18 cellular contexts compared by ENCODE assay signal in genomic region chr1:24913616-24914225, GRCh38. TPM values are rescaled to one million over a fixed set of nuclear protein-coding genes. Genes with fewer than 3 reads are reported as not detected.
DNase-seq lines count a peak whose midpoint lies in the region; ATAC-seq and TF ChIP-seq lines count a peak whose summit lies in the region.
"Had no signal": no experiment of that assay in that cellular context is flagged by ENCODE, and none has a peak within 500 bp of the region (broad histone marks: within the 10 kb centered on the region; RNA-seq: fewer than 3 reads in every experiment).

No MANE protein-coding gene starts in this region.

- no TSS peak for BruUV-seq in MCF 10A (replicated peaks; lab: Mats Ljungman, UMichigan)

- peaks cover 5 to 71% (median 42%) of the 10 kb centered on the region in 4 donors for H3K4me1 Mint-ChIP-seq in CD4-positive, CD25-positive, alpha-beta regulatory T cell
- peaks cover 83% of the 10 kb centered on the region for H3K4me1 Mint-ChIP-seq in central memory CD8-positive, alpha-beta T cell
- H3K4me1 Mint-ChIP-seq in nephron progenitor cell, result peaks cover 72% of the 10 kb centered on the region
- H3K4me1 Mint-ChIP-seq in MCF 10A (ENCODE audit: insufficient read depth, unreplicated experiment), result no peaks in the 10 kb centered on the region

- 83 to 91% (median 85%) methylated on average over 9 to 10 of the region's 10 CpGs for WGBS in stomach, 5 donors

- CTCF ChIA-PET in MCF 10A (lab: Yijun Ruan, JAX), result interaction anchor here (0.6 kb wide), 1 partner anchor 291 kb away, joined by 5 read pairs; no protein-coding TSS in a partner anchor

- TF ChIP-seq EP300 in stomach (IDR thresholded peaks at IDR 0.05), result no peak

- no peak for TF ChIP-seq POLR2A in Peyer's patch (IDR thresholded peaks at IDR 0.05)
- TF ChIP-seq POLR2A in stomach (IDR thresholded peaks at IDR 0.05), result no peak

- peak overlapping the region in 1 of 4 donors; percentile 92 for H3K4me3 Mint-ChIP-seq in CD4-positive, CD25-positive, alpha-beta regulatory T cell
- H3K4me3 Mint-ChIP-seq in central memory CD8-positive, alpha-beta T cell, result peak overlapping the region; percentile 68
- H3K4me3 Mint-ChIP-seq in nephron progenitor cell, result no peak overlapping the region
- H3K4me3 Mint-ChIP-seq in MCF 10A (ENCODE audit: unreplicated experiment), result no peak overlapping the region
- H3K4me3 Mint-ChIP-seq: endodermal cell had no signal

- no peaks in the 10 kb centered on the region for H3K9me3 ChIP-seq in CD4-positive, CD25-positive, alpha-beta regulatory T cell (ENCODE audit: control insufficient read depth in 2 of 2, low read length in 2 of 2)
- H3K9me3 ChIP-seq in Peyer's patch (no peaks in the 10 kb centered on the region), stomach (no peaks in the 10 kb centered on the region)
- H3K9me3 ChIP-seq: neutrophil, tibial artery had no signal

- POLR2A ChIA-PET in MCF 10A (lab: Yijun Ruan, JAX), result interaction anchor here (1.1 kb wide), 1 partner anchor 29 kb away, joined by 3 read pairs; no protein-coding TSS in a partner anchor

- peaks cover 31% of the 10 kb centered on the region for H3K36me3 Mint-ChIP-seq in CD4-positive, CD25-positive, alpha-beta regulatory T cell
- peaks cover 85% of the 10 kb centered on the region for H3K36me3 Mint-ChIP-seq in central memory CD8-positive, alpha-beta T cell (ENCODE audit: insufficient read depth)
- H3K36me3 Mint-ChIP-seq in nephron progenitor cell (ENCODE audit: low read depth), result no peaks in the 10 kb centered on the region
- no peaks in the 10 kb centered on the region for H3K36me3 Mint-ChIP-seq in MCF 10A (ENCODE audit: insufficient read depth, unreplicated experiment)

- no peak for DNase-seq in CD4-positive, CD25-positive, alpha-beta regulatory T cell
- DNase-seq in Peyer's patch, result no peak
- no peak for DNase-seq in central memory CD8-positive, alpha-beta T cell (ENCODE audit: low spot score in 2 of 2)
- peak; percentile 2 for DNase-seq in nephron progenitor cell
- DNase-seq in stomach, result no peak
- no peak for DNase-seq in MCF 10A (ENCODE audit: unreplicated experiment)
- DNase-seq: endodermal cell; GF-D8; KBM-7; NCI-H2029 treated with DMSO at 0.1 percent for 48 hours; NCI-H524; SHP77; stimulated activated CD4-positive, alpha-beta T cell treated with anti-CD3 and anti-CD28 coated beads, Interleukin-2, amount 100 ng/mL, for 24 hours; tibial artery had no signal

- peak overlapping the region in 2 of 3 donors; percentile 73 to 96 for H3K27ac Mint-ChIP-seq in CD4-positive, CD25-positive, alpha-beta regulatory T cell
- H3K27ac Mint-ChIP-seq in central memory CD8-positive, alpha-beta T cell (ENCODE audit: low read depth), result peak overlapping the region; percentile 100
- H3K27ac Mint-ChIP-seq in nephron progenitor cell (no peak overlapping the region), MCF 10A (ENCODE audit: low read depth, unreplicated experiment) (no peak overlapping the region)
- H3K27ac Mint-ChIP-seq: endodermal cell had no signal

- intact Hi-C loops in stomach (cut with DNase I; ENCODE audit: low total_unique reads) (no loop called here), MCF 10A (cut with micrococcal nuclease) (no loop called here)

- peaks cover 0 to 2% (median 0%) of the 10 kb centered on the region in 7 donors for H3K9me3 Mint-ChIP-seq in CD4-positive, CD25-positive, alpha-beta regulatory T cell
- H3K9me3 Mint-ChIP-seq in central memory CD8-positive, alpha-beta T cell, result no peaks in the 10 kb centered on the region
- H3K9me3 Mint-ChIP-seq in nephron progenitor cell (no peaks in the 10 kb centered on the region), MCF 10A (ENCODE audit: unreplicated experiment) (no peaks in the 10 kb centered on the region)
- H3K9me3 Mint-ChIP-seq: endodermal cell had no signal

- H3K4me3 ChIP-seq in CD4-positive, CD25-positive, alpha-beta regulatory T cell (ENCODE audit: low read depth, low read length), result no peak overlapping the region
- no peak overlapping the region for H3K4me3 ChIP-seq in Peyer's patch
- H3K4me3 ChIP-seq in stomach, result no peak overlapping the region
- H3K4me3 ChIP-seq: tibial artery had no signal

- no peaks in the 10 kb centered on the region for H3K27me3 ChIP-seq in CD4-positive, CD25-positive, alpha-beta regulatory T cell (ENCODE audit: control insufficient read depth, insufficient read depth, low read length)
- H3K27me3 ChIP-seq in Peyer's patch (no peaks in the 10 kb centered on the region), stomach (peaks cover 0 to 31% (median 0%) of the 10 kb centered on the region in 3 donors)
- H3K27me3 ChIP-seq: neutrophil, tibial artery had no signal

- H3K4me1 ChIP-seq in CD4-positive, CD25-positive, alpha-beta regulatory T cell (ENCODE audit: control insufficient read depth, insufficient read depth, low read length, poor library complexity, severe bottlenecking), result peaks cover 71% of the 10 kb centered on the region
- H3K4me1 ChIP-seq in Peyer's patch (peaks cover 12 to 34% (median 16%) of the 10 kb centered on the region in 4 donors), stomach (peaks cover 0 to 20% (median 4%) of the 10 kb centered on the region in 4 donors)

- peaks cover 77% of the 10 kb centered on the region for H3K36me3 ChIP-seq in CD4-positive, CD25-positive, alpha-beta regulatory T cell (ENCODE audit: control insufficient read depth, insufficient read depth, low read length)
- H3K36me3 ChIP-seq in Peyer's patch (no peaks in the 10 kb centered on the region), stomach (peaks cover 0 to 19% (median 5%) of the 10 kb centered on the region in 4 donors)

- H3K27me3 Mint-ChIP-seq in CD4-positive, CD25-positive, alpha-beta regulatory T cell, result peaks cover 4% of the 10 kb centered on the region
- H3K27me3 Mint-ChIP-seq in central memory CD8-positive, alpha-beta T cell, result no peaks in the 10 kb centered on the region
- H3K27me3 Mint-ChIP-seq in nephron progenitor cell (ENCODE audit: low read depth, poor library complexity) (peaks cover 12% of the 10 kb centered on the region), MCF 10A (ENCODE audit: insufficient read depth, unreplicated experiment) (no peaks in the 10 kb centered on the region)

- no peak for TF ChIP-seq CTCF in Peyer's patch (IDR thresholded peaks at IDR 0.05)
- TF ChIP-seq CTCF in nephron progenitor cell (IDR thresholded peaks at IDR 0.05), result no peak
- TF ChIP-seq CTCF in stomach (IDR thresholded peaks at IDR 0.05), result no peak
- no peak for TF ChIP-seq CTCF in MCF 10A (IDR thresholded peaks at IDR 0.05; ENCODE audit: unreplicated experiment)

- ATAC-seq in CD4-positive, CD25-positive, alpha-beta regulatory T cell (ENCODE audit: low read depth in 2 of 2), result no peak
- no peak for ATAC-seq in central memory CD8-positive, alpha-beta T cell (replicated peaks; ENCODE audit: extremely low read depth, poor library complexity, severe bottlenecking)
- ATAC-seq in GM18498 (IDR thresholded peaks at IDR 0.05; ENCODE audit: unreplicated experiment) (no peak), HG02970 (IDR thresholded peaks at IDR 0.05; ENCODE audit: low FRiP score, unreplicated experiment) (no peak)

- peak overlapping the region; percentile 94 for H3K27ac ChIP-seq in CD4-positive, CD25-positive, alpha-beta regulatory T cell (ENCODE audit: insufficient read depth, low read length, poor library complexity, severe bottlenecking)
- H3K27ac ChIP-seq in Peyer's patch, result peak overlapping the region in 3 of 4 donors; percentile 13 to 92 (median 62)
- peak overlapping the region in 1 of 5 donors; percentile 46 for H3K27ac ChIP-seq in stomach
- H3K27ac ChIP-seq: HL-60, neutrophil, tibial artery had no signal

RNA-seq across cellular contexts. Expression of gene RUNX3, which starts 16.4 kb away (rescaled TPM):
- 268 TPM for total RNA-seq in CD4-positive, CD25-positive, alpha-beta regulatory T cell
- polyA plus RNA-seq in CD4-positive, CD25-positive, alpha-beta regulatory T cell, result 10 to 100 TPM; 12.0 to 23.3 (median 15.8) TPM
- 1 to 10 TPM; 2.1 to 9.9 (median 6.0) TPM for total RNA-seq in Peyer's patch
- 1 to 10 TPM in 3 of 5 donors, under 1 TPM in 1, not detected in 1; 0.29 to 6.1 (median 3.2) TPM for total RNA-seq in stomach
- 1 to 10 TPM; 1.5 to 4.0 (median 2.6) TPM for polyA plus RNA-seq in stomach
- total RNA-seq in MCF 10A (2022), result not detected in 2 replicates

Comparison
In these comparisons a context has a peak if more than half of its experiments do, and no peak if none do; other contexts are left out.
1. H3K27ac Mint-ChIP-seq: peak in CD4-positive, CD25-positive, alpha-beta regulatory T cell (2 of 3) and central memory CD8-positive, alpha-beta T cell (single experiment); none in nephron progenitor cell (single experiment) and MCF 10A (single experiment).
2. RNA of gene RUNX3, which starts 16.4 kb away (total RNA-seq): 268 TPM in CD4-positive, CD25-positive, alpha-beta regulatory T cell (single experiment); 2.1 to 9.9 TPM in Peyer's patch, 0.29 to 6.1 TPM in stomach and not detected in MCF 10A; every median in the first group is over 10 times any median in the second.